1 cellular context compared by ENCODE assay signal in genomic region chr17:8156174-8156992, GRCh38.
A peak's percentile ranks its signal among the peaks of the same experiment; 100 is the strongest.
TF ChIP-seq lines count a peak whose summit lies in the region.

No MANE protein-coding gene starts in this region.

TF ChIP-seq in HEK293, 187 proteins besides CTCF, POLR2A, EP300 and RAD21 (continued from another document):
- TF ChIP-seq, protein P1, sequence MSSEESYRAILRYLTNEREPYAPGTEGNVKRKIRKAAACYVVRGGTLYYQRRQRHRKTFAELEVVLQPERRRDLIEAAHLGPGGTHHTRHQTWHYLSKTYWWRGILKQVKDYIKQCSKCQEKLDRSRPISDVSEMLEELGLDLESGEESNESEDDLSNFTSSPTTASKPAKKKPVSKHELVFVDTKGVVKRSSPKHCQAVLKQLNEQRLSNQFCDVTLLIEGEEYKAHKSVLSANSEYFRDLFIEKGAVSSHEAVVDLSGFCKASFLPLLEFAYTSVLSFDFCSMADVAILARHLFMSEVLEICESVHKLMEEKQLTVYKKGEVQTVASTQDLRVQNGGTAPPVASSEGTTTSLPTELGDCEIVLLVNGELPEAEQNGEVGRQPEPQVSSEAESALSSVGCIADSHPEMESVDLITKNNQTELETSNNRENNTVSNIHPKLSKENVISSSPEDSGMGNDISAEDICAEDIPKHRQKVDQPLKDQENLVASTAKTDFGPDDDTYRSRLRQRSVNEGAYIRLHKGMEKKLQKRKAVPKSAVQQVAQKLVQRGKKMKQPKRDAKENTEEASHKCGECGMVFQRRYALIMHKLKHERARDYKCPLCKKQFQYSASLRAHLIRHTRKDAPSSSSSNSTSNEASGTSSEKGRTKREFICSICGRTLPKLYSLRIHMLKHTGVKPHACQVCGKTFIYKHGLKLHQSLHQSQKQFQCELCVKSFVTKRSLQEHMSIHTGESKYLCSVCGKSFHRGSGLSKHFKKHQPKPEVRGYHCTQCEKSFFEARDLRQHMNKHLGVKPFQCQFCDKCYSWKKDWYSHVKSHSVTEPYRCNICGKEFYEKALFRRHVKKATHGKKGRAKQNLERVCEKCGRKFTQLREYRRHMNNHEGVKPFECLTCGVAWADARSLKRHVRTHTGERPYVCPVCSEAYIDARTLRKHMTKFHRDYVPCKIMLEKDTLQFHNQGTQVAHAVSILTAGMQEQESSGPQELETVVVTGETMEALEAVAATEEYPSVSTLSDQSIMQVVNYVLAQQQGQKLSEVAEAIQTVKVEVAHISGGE (tag by site-specific recombination; conservative IDR thresholded peaks at IDR 0.05; ENCODE audit: low read depth) = peak; percentile 96
- TF ChIP-seq ZNF76 (tag by site-specific recombination; IDR thresholded peaks at IDR 0.05; ENCODE audit: borderline replicate concordance, low read depth) (no peak), ZNF175 (tag by site-specific recombination; IDR thresholded peaks at IDR 0.05) (no peak), OSR2 (tag by site-specific recombination; IDR thresholded peaks at IDR 0.05) (peak; percentile 85), ZBTB26 (tag by site-specific recombination; optimal IDR thresholded peaks at IDR 0.05) (peak; percentile 72), ZNF610 (tag by site-specific recombination; IDR thresholded peaks at IDR 0.05; ENCODE audit: borderline replicate concordance) (peak; percentile 45; the same call in 1 of the 2 replicates), ZNF174 (tag by site-specific recombination; IDR thresholded peaks at IDR 0.05) (no peak), ZNF146 (tag by site-specific recombination; IDR thresholded peaks at IDR 0.05) (peak; percentile 21; the same call in 1 of the 2 replicates), MEIS1 (CRISPR knock-in tag; IDR thresholded peaks at IDR 0.05; ENCODE audit: borderline replicate concordance) (no peak), ZNF391 (tag by site-specific recombination; IDR thresholded peaks at IDR 0.05; ENCODE audit: borderline replicate concordance, low read depth) (peak; percentile 65), ZNF214 (tag by site-specific recombination; IDR thresholded peaks at IDR 0.05; ENCODE audit: borderline replicate concordance) (no peak), SALL2 (tag by site-specific recombination; IDR thresholded peaks at IDR 0.05; ENCODE audit: borderline replicate concordance) (no peak), WT1 (tag by site-specific recombination; IDR thresholded peaks at IDR 0.05) (0 out of 2 replicates have a peak, but pooled peaks have one; percentile 44), ZSCAN30 (tag by site-specific recombination; IDR thresholded peaks at IDR 0.05) (peak; percentile 46; the same call in 1 of the 2 replicates), ZFHX2 (tag by site-specific recombination; conservative IDR thresholded peaks at IDR 0.05) (peak; percentile 99), ZNF302 (tag by site-specific recombination; IDR thresholded peaks at IDR 0.05; ENCODE audit: low read depth) (no peak), ZSCAN23 (tag by site-specific recombination; IDR thresholded peaks at IDR 0.05) (0 out of 2 replicates have a peak, but pooled peaks have one; percentile 42), INSM2 (tag by site-specific recombination; IDR thresholded peaks at IDR 0.05) (no peak; the same call in 1 of the 2 replicates), ZNF311 (tag by site-specific recombination; IDR thresholded peaks at IDR 0.05; ENCODE audit: borderline replicate concordance) (no peak), ELK4 (IDR thresholded peaks at IDR 0.05; ENCODE audit: borderline replicate concordance, low read depth, low read length) (0 out of 2 replicates have a peak, but pooled peaks have one; percentile 46), EGR2 (tag by site-specific recombination; IDR thresholded peaks at IDR 0.05; ENCODE audit: low read depth) (peak; percentile 98), ZBTB8A (tag by site-specific recombination; IDR thresholded peaks at IDR 0.05) (no peak; the same call in none of the 2 replicates), GLIS1 (tag by site-specific recombination; IDR thresholded peaks at IDR 0.05) (peak; percentile 74), HOXD13 (CRISPR knock-in tag; IDR thresholded peaks at IDR 0.05; ENCODE audit: borderline replicate concordance) (no peak), ZNF558 (tag by site-specific recombination; IDR thresholded peaks at IDR 0.05) (no peak), ZBTB1 (tag by site-specific recombination; IDR thresholded peaks at IDR 0.05) (peak; percentile 83; the same call in 1 of the 2 replicates), ZNF341 (tag by site-specific recombination; IDR thresholded peaks at IDR 0.05; ENCODE audit: low read depth) (no peak), ZNF548 (tag by site-specific recombination; IDR thresholded peaks at IDR 0.05) (no peak), ZBTB7A (tag by site-specific recombination; IDR thresholded peaks at IDR 0.05; ENCODE audit: low read depth) (0 out of 2 replicates have a peak, but pooled peaks have one; percentile 30), ZNF707 (tag by site-specific recombination; IDR thresholded peaks at IDR 0.05) (no peak), KLF8 (tag by site-specific recombination; IDR thresholded peaks at IDR 0.05) (peak; percentile 83), SP3 (tag by site-specific recombination; IDR thresholded peaks at IDR 0.05) (peak; percentile 96)
- TF ChIP-seq, protein P2, sequence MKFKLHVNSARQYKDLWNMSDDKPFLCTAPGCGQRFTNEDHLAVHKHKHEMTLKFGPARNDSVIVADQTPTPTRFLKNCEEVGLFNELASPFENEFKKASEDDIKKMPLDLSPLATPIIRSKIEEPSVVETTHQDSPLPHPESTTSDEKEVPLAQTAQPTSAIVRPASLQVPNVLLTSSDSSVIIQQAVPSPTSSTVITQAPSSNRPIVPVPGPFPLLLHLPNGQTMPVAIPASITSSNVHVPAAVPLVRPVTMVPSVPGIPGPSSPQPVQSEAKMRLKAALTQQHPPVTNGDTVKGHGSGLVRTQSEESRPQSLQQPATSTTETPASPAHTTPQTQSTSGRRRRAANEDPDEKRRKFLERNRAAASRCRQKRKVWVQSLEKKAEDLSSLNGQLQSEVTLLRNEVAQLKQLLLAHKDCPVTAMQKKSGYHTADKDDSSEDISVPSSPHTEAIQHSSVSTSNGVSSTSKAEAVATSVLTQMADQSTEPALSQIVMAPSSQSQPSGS (tag by site-specific recombination; IDR thresholded peaks at IDR 0.05; ENCODE audit: low read depth) = peak; percentile 86
- TF ChIP-seq, protein P3, sequence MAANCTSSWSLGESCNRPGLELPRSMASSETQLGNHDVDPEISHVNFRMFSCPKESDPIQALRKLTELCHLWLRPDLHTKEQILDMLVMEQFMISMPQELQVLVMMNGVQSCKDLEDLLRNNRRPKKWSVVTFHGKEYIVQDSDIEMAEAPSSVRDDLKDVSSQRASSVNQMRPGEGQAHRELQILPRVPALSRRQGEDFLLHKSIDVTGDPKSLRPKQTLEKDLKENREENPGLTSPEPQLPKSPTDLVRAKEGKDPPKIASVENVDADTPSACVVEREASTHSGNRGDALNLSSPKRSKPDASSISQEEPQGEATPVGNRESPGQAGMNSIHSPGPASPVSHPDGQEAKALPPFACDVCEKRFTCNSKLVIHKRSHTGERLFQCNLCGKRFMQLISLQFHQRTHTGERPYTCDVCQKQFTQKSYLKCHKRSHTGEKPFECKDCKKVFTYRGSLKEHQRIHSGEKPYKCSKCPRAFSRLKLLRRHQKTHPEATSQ (tag by site-specific recombination; IDR thresholded peaks at IDR 0.05) = no peak
- TF ChIP-seq, protein P4, sequence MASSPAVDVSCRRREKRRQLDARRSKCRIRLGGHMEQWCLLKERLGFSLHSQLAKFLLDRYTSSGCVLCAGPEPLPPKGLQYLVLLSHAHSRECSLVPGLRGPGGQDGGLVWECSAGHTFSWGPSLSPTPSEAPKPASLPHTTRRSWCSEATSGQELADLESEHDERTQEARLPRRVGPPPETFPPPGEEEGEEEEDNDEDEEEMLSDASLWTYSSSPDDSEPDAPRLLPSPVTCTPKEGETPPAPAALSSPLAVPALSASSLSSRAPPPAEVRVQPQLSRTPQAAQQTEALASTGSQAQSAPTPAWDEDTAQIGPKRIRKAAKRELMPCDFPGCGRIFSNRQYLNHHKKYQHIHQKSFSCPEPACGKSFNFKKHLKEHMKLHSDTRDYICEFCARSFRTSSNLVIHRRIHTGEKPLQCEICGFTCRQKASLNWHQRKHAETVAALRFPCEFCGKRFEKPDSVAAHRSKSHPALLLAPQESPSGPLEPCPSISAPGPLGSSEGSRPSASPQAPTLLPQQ (tag by site-specific recombination; IDR thresholded peaks at IDR 0.05) = peak; percentile 91
